9 cellular contexts compared by ENCODE assay signal in genomic region chr12:101792046-101792931, GRCh38. TPM values are rescaled to one million over a fixed set of nuclear protein-coding genes. Genes with fewer than 3 reads are reported as not detected.
DNase-seq lines count a peak whose midpoint lies in the region; ATAC-seq, FAIRE-seq and TF ChIP-seq lines count a peak whose summit lies in the region.
"Had no signal": no experiment of that assay in that cellular context is flagged by ENCODE, and none has a peak within 500 bp of the region (broad histone marks: within the 10 kb centered on the region; RNA-seq: fewer than 3 reads in every experiment).

No MANE protein-coding gene starts in this region.

- dilution Hi-C loops in endothelial cell of umbilical vein (cut with MboI; ENCODE audit: extremely low pct_ligation_motif_present, low sequenced_read_pairs), result no loop called here

- H3F3A ChIP-seq in neural cell (ENCODE audit: insufficient read depth, low read length, poor library complexity, severe bottlenecking), result no peaks in the 10 kb centered on the region

- no peaks in the 10 kb centered on the region for H3K9me3 ChIP-seq in OCI-LY3 (ENCODE audit: insufficient read depth, low read length)
- H3K9me3 ChIP-seq in endothelial cell of umbilical vein (replicated peaks; ENCODE audit: control insufficient read depth, insufficient read depth, low read length), result no peaks in the 10 kb centered on the region
- no peaks in the 10 kb centered on the region for H3K9me3 ChIP-seq in neural cell (ENCODE audit: low read length)
- no peaks in the 10 kb centered on the region for H3K9me3 ChIP-seq in esophagus squamous epithelium

- no peak for FAIRE-seq in endothelial cell of umbilical vein (lab: Jason Lieb, UNC)

- TF ChIP-seq POLR2A in endothelial cell of umbilical vein (IDR thresholded peaks at IDR 0.05; ENCODE audit: low read depth, low read length), result no peak
- no peak for TF ChIP-seq POLR2A in esophagus squamous epithelium (IDR thresholded peaks at IDR 0.05)

- H2AFZ ChIP-seq in OCI-LY3 (ENCODE audit: low read depth, low read length) (no peak overlapping the region), endothelial cell of umbilical vein (ENCODE audit: low read depth, low read length) (no peak overlapping the region), neural cell (ENCODE audit: low read depth, low read length) (no peak overlapping the region)

- intact Hi-C loops in endothelial cell of umbilical vein (cut with micrococcal nuclease), result loop anchor here (5.0 kb wide), 1 partner anchor 40 kb away; the partner anchor contains the start of gene GNPTAB
- intact Hi-C loops in esophagus squamous epithelium (cut with DNase I), result no loop called here

- H3K79me2 ChIP-seq in OCI-LY3 (ENCODE audit: low read length) (no peaks in the 10 kb centered on the region), endothelial cell of umbilical vein (ENCODE audit: control insufficient read depth, insufficient read depth, low read length) (no peaks in the 10 kb centered on the region), neural cell (replicated peaks; ENCODE audit: insufficient read depth, low read length) (no peaks in the 10 kb centered on the region)

- H3K36me3 ChIP-seq in OCI-LY3 (replicated peaks; ENCODE audit: low read depth, low read length) (no peaks in the 10 kb centered on the region), endothelial cell of umbilical vein (ENCODE audit: control insufficient read depth in 2 of 2, extremely low read depth in 1 of 2, insufficient read depth in 2 of 2, low read length in 2 of 2) (no peaks in the 10 kb centered on the region), neural cell (ENCODE audit: insufficient read depth, low read length) (no peaks in the 10 kb centered on the region), esophagus squamous epithelium (peaks cover 0 to 63% (median 0%) of the 10 kb centered on the region in 3 donors)

- H3K4me1 ChIP-seq in OCI-LY3 (ENCODE audit: low read length), result peaks cover 21% of the 10 kb centered on the region
- H3K4me1 ChIP-seq in endothelial cell of umbilical vein (ENCODE audit: control insufficient read depth, extremely low read depth, insufficient read depth, low read length), result no peaks in the 10 kb centered on the region
- no peaks in the 10 kb centered on the region for H3K4me1 ChIP-seq in esophagus squamous epithelium

- H3K27me3 ChIP-seq in OCI-LY3 (ENCODE audit: low read depth, low read length), result no peaks in the 10 kb centered on the region
- no peaks in the 10 kb centered on the region for H3K27me3 ChIP-seq in endothelial cell of umbilical vein (ENCODE audit: control insufficient read depth in 2 of 2, insufficient read depth in 2 of 2, low read length in 2 of 2)
- H3K27me3 ChIP-seq in neural cell (ENCODE audit: insufficient read depth, low read depth, low read length), result no peaks in the 10 kb centered on the region
- H3K27me3 ChIP-seq in esophagus squamous epithelium, result no peaks in the 10 kb centered on the region

- DNase-seq in GM10248 (ENCODE audit: extremely low spot score), result no peak
- peak; percentile 18 for DNase-seq in endothelial cell of umbilical vein (ENCODE audit: low read depth, low spot score)
- DNase-seq in esophagus squamous epithelium (lab: John Stamatoyannopoulos, UW), result no peak
- no peak for DNase-seq in stimulated activated CD4-positive, alpha-beta T cell treated with anti-CD3 and anti-CD28 coated beads, Interleukin-12 subunit alpha, Interleukin-12 subunit beta, amount 100 ng/mL, for 4 hours
- DNase-seq: NCI-H1048 had no signal

- TF ChIP-seq CTCF in GM10248 (IDR thresholded peaks at IDR 0.05; ENCODE audit: control extremely low read depth, extremely low read depth, low read depth, missing control alignments), result peak; percentile 31
- TF ChIP-seq CTCF in OCI-LY3 (IDR thresholded peaks at IDR 0.05; ENCODE audit: low read depth, low read length), result peak; percentile 50
- TF ChIP-seq CTCF in endothelial cell of umbilical vein (IDR thresholded peaks at IDR 0.05; ENCODE audit: extremely low read depth in 1 of 2, insufficient read depth in 1 of 2, low read depth in 1 of 2, low read length in 2 of 2), result peak in 1 of 2 donors; percentile 33
- TF ChIP-seq CTCF in neural cell (IDR thresholded peaks at IDR 0.05; ENCODE audit: poor library complexity, severe bottlenecking), result peak; percentile 33
- peak in 2 of 6 experiments; percentile 13 to 33 for TF ChIP-seq CTCF in esophagus squamous epithelium (IDR thresholded peaks at IDR 0.05)

- H3K4me3 ChIP-seq in OCI-LY3 (ENCODE audit: low read length) (no peak overlapping the region), endothelial cell of umbilical vein (replicated peaks in 1 of 3; ENCODE audit: insufficient read depth in 1 of 3, low read depth in 1 of 3, low read length in 3 of 3) (no peak overlapping the region), neural cell (ENCODE audit: low read length) (no peak overlapping the region), esophagus squamous epithelium (no peak overlapping the region)

- H3K9me2 ChIP-seq in neural cell (ENCODE audit: insufficient read depth, low read length), result no peaks in the 10 kb centered on the region

- H3K4me2 ChIP-seq in OCI-LY3 (ENCODE audit: low read length) (no peak overlapping the region), endothelial cell of umbilical vein (ENCODE audit: insufficient read depth, low read length) (no peak overlapping the region), neural cell (ENCODE audit: low read length) (no peak overlapping the region)

- H3K27ac ChIP-seq in OCI-LY3 (ENCODE audit: low read length) (no peak overlapping the region), endothelial cell of umbilical vein (ENCODE audit: insufficient read depth, low read depth, low read length) (no peak overlapping the region), neural cell (ENCODE audit: low read length) (no peak overlapping the region), esophagus squamous epithelium (no peak overlapping the region)

- no peaks in the 10 kb centered on the region for H4K20me1 ChIP-seq in OCI-LY3 (ENCODE audit: insufficient read depth, low read length)
- no peaks in the 10 kb centered on the region for H4K20me1 ChIP-seq in endothelial cell of umbilical vein (replicated peaks; ENCODE audit: control insufficient read depth, extremely low read depth, insufficient read depth, low read length)
- no peaks in the 10 kb centered on the region for H4K20me1 ChIP-seq in neural cell (ENCODE audit: insufficient read depth)

- ATAC-seq in GM21825 (IDR thresholded peaks at IDR 0.05; ENCODE audit: unreplicated experiment) (no peak), HG03520 (IDR thresholded peaks at IDR 0.05; ENCODE audit: unreplicated experiment) (no peak)

- TF ChIP-seq EP300 in neural cell (conservative IDR thresholded peaks at IDR 0.05; ENCODE audit: poor library complexity, severe bottlenecking), result no peak

- 66 to 76% methylated on average over 6 of the region's 6 CpGs for WGBS in esophagus squamous epithelium, 2 donors

- no peaks in the 10 kb centered on the region for H3K9me1 ChIP-seq in endothelial cell of umbilical vein (replicated peaks; ENCODE audit: control insufficient read depth, extremely low read depth, insufficient read depth, low read length)

- no peak for TF ChIP-seq RAD21 in neural cell (conservative IDR thresholded peaks at IDR 0.05)

- POLR2A ChIA-PET in GM10248 (lab: Yijun Ruan, JAX) (no interaction called here), endothelial cell of umbilical vein (lab: Charles Lee) (no interaction called here)

- no peak overlapping the region for H3K9ac ChIP-seq in OCI-LY3 (ENCODE audit: low read length)
- H3K9ac ChIP-seq in endothelial cell of umbilical vein (replicated peaks; ENCODE audit: extremely low read depth, insufficient read depth, low read length), result no peak overlapping the region
- H3K9ac ChIP-seq in neural cell (ENCODE audit: low read length), result no peak overlapping the region

- CTCF ChIA-PET in GM10248 (lab: Yijun Ruan, JAX) (interaction anchor here (0.8 to 4.8 kb wide), 13 partner anchors 9 to 72 kb away, joined by 3 to 25 read pairs (median 6); partner anchors contain the start of gene GNPTAB), endothelial cell of umbilical vein (lab: Charles Lee) (interaction anchor here (0.9 to 3.8 kb wide), 13 partner anchors 8 to 692 kb away, joined by 3 to 25 read pairs (median 5); partner anchors contain the start of gene GNPTAB)

- BruUV-seq in endothelial cell of umbilical vein (replicated peaks; lab: Mats Ljungman, UMichigan), result no TSS peak

TF ChIP-seq in endothelial cell of umbilical vein, 7 proteins besides CTCF, POLR2A, EP300 and RAD21 (continues in another document):
- TF ChIP-seq EZH2 (IDR thresholded peaks at IDR 0.05; ENCODE audit: borderline replicate concordance, low read depth, low read length, severe bottlenecking) (no peak), POLR2AphosphoS5 (IDR thresholded peaks at IDR 0.05; ENCODE audit: insufficient read depth, low read depth, low read length) (no peak)

TF ChIP-seq in neural cell, 6 proteins besides CTCF, POLR2A, EP300 and RAD21:
- TF ChIP-seq EZH2 (IDR thresholded peaks at IDR 0.05; ENCODE audit: borderline replicate concordance, insufficient read depth, low read length, poor library complexity, severe bottlenecking), result no peak
- TF ChIP-seq SMC3 (conservative IDR thresholded peaks at IDR 0.05; ENCODE audit: poor library complexity), result peak; percentile 41

RNA-seq across cellular contexts. Expression of gene GNPTAB, which starts 38.5 kb away (rescaled TPM):
- total RNA-seq in endothelial cell of umbilical vein, result 39.2 and 39.5 TPM in 2 replicates
- polyA plus RNA-seq in endothelial cell of umbilical vein, result 14.7 and 15.6 TPM in 2 replicates
- 17.6 and 17.7 TPM in 2 replicates for polyA plus RNA-seq in endothelial cell of umbilical vein (2011; cell fraction: cytosol; rRNA removed)
- 21.3 and 25.8 TPM in 2 replicates for polyA plus RNA-seq in endothelial cell of umbilical vein (2011; cell fraction: nucleus; rRNA removed)
- polyA plus RNA-seq in endothelial cell of umbilical vein (2012), result 33.9 and 36.8 TPM in 2 replicates
- polyA minus RNA-seq in endothelial cell of umbilical vein, result 51.0 and 53.7 TPM in 2 replicates
- 16.7 TPM for polyA minus RNA-seq in endothelial cell of umbilical vein (2011; cell fraction: cytosol; rRNA and poly(A)+ RNA removed)
- 24.0 and 32.3 TPM in 2 replicates for polyA minus RNA-seq in endothelial cell of umbilical vein (2011; cell fraction: nucleus; rRNA and poly(A)+ RNA removed)
- 80.0 and 87.2 TPM in 2 replicates for polyA plus RNA-seq in neural cell
- polyA minus RNA-seq in neural cell, result 140 and 155 TPM in 2 replicates
- total RNA-seq in esophagus squamous epithelium, result 10 to 100 TPM; 20.8 to 26.3 (median 21.9) TPM

RNA-seq across cellular contexts. Expression of gene SYCP3, which starts 53.0 kb away (rescaled TPM):
- 0.25 and 0.29 TPM in 2 replicates for total RNA-seq in endothelial cell of umbilical vein
- not detected in 2 replicates for polyA plus RNA-seq in endothelial cell of umbilical vein
- 0.03 TPM in 1 of 2 replicates, not detected in the other for polyA plus RNA-seq in endothelial cell of umbilical vein (2011; cell fraction: cytosol; rRNA removed)
- polyA plus RNA-seq in endothelial cell of umbilical vein (2011; cell fraction: nucleus; rRNA removed), result 0.13 and 0.57 TPM in 2 replicates
- polyA plus RNA-seq in endothelial cell of umbilical vein (2012), result 0.22 and 0.36 TPM in 2 replicates
- polyA minus RNA-seq in endothelial cell of umbilical vein, result 0.11 TPM in 1 of 2 replicates, not detected in the other
- not detected for polyA minus RNA-seq in endothelial cell of umbilical vein (2011; cell fraction: cytosol; rRNA and poly(A)+ RNA removed)
- 0.58 and 1.1 TPM in 2 replicates for polyA minus RNA-seq in endothelial cell of umbilical vein (2011; cell fraction: nucleus; rRNA and poly(A)+ RNA removed)
- polyA plus RNA-seq in neural cell, result 2.1 and 3.4 TPM in 2 replicates
- 0.97 and 2.0 TPM in 2 replicates for polyA minus RNA-seq in neural cell
- under 1 TPM in 2 of 4 donors, not detected in 2; 0.38 to 0.53 TPM for total RNA-seq in esophagus squamous epithelium
